ENCODE assay signal across 1 cellular context in the genomic region with DNA sequence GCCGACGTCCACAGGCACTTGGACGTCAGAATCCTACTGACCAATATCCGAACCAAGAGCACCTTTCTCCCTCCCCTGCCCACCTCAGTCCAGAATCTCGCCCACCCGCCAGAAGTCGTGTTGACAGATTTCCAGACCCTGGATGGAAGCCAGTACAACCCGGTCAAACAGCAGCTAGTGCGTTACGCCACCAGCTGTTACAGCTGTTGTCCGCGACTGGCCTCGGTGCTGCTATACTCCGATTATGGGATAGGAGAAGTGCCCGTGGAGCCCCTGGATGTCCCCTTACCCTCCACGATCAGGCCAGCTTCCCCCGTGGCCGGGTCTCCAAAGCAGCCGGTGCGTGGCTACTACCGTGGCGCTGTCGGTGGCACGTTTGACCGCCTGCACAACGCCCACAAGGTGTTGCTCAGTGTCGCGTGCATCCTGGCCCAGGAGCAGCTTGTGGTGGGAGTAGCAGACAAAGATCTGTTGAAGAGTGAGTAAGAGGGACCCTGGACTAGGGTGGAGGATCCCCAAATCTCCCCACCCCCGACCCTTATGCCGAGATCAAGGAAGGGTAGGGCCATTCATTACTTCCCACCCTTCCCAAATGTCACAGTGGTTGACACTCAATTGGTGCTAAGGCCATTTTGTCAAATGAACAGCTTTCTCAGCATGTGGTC.
A peak's percentile ranks its signal among the peaks of the same experiment; 100 is the strongest.
TF ChIP-seq lines count a peak whose summit lies in the region.

No MANE protein-coding gene starts in this region.

TF ChIP-seq in HepG2, 621 proteins besides CTCF, POLR2A, EP300 and RAD21 (continued from another document and continues in another):
- TF ChIP-seq, protein P1, sequence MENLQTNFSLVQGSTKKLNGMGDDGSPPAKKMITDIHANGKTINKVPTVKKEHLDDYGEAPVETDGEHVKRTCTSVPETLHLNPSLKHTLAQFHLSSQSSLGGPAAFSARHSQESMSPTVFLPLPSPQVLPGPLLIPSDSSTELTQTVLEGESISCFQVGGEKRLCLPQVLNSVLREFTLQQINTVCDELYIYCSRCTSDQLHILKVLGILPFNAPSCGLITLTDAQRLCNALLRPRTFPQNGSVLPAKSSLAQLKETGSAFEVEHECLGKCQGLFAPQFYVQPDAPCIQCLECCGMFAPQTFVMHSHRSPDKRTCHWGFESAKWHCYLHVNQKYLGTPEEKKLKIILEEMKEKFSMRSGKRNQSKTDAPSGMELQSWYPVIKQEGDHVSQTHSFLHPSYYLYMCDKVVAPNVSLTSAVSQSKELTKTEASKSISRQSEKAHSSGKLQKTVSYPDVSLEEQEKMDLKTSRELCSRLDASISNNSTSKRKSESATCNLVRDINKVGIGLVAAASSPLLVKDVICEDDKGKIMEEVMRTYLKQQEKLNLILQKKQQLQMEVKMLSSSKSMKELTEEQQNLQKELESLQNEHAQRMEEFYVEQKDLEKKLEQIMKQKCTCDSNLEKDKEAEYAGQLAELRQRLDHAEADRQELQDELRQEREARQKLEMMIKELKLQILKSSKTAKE (CRISPR knock-in tag; IDR thresholded peaks at IDR 0.05; ENCODE audit: borderline replicate concordance) = no peak
- no peak for TF ChIP-seq PAF1 (CRISPR knock-in tag; IDR thresholded peaks at IDR 0.05)
- peak; percentile 66 for TF ChIP-seq ZSCAN31 (CRISPR knock-in tag; IDR thresholded peaks at IDR 0.05; ENCODE audit: low read depth)
- TF ChIP-seq, protein P2, sequence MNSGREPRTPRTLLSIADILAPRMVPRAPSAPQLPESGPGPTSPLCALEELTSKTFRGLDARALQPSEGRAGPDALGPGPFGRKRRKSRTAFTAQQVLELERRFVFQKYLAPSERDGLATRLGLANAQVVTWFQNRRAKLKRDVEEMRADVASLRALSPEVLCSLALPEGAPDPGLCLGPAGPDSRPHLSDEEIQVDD (CRISPR knock-in tag; IDR thresholded peaks at IDR 0.05; ENCODE audit: borderline replicate concordance) = no peak
- TF ChIP-seq, protein P3, sequence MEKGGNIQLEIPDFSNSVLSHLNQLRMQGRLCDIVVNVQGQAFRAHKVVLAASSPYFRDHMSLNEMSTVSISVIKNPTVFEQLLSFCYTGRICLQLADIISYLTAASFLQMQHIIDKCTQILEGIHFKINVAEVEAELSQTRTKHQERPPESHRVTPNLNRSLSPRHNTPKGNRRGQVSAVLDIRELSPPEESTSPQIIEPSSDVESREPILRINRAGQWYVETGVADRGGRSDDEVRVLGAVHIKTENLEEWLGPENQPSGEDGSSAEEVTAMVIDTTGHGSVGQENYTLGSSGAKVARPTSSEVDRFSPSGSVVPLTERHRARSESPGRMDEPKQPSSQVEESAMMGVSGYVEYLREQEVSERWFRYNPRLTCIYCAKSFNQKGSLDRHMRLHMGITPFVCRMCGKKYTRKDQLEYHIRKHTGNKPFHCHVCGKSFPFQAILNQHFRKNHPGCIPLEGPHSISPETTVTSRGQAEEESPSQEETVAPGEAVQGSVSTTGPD (CRISPR knock-in tag; IDR thresholded peaks at IDR 0.05) = 0 out of 2 replicates have a peak, but pooled peaks have one; percentile 21
- TF ChIP-seq, protein P4, sequence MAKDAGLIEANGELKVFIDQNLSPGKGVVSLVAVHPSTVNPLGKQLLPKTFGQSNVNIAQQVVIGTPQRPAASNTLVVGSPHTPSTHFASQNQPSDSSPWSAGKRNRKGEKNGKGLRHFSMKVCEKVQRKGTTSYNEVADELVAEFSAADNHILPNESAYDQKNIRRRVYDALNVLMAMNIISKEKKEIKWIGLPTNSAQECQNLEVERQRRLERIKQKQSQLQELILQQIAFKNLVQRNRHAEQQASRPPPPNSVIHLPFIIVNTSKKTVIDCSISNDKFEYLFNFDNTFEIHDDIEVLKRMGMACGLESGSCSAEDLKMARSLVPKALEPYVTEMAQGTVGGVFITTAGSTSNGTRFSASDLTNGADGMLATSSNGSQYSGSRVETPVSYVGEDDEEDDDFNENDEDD (CRISPR knock-in tag; IDR thresholded peaks at IDR 0.05; ENCODE audit: borderline replicate concordance) = peak; percentile 11; the same call in 1 of the 2 replicates
- no peak for TF ChIP-seq NONO (IDR thresholded peaks at IDR 0.05)
- TF ChIP-seq NONO (CRISPR knock-in tag; conservative IDR thresholded peaks at IDR 0.05) = peak; percentile 20; the same call in 1 of the 2 replicates
- TF ChIP-seq HES4 (CRISPR knock-in tag; IDR thresholded peaks at IDR 0.05; ENCODE audit: borderline replicate concordance) = no peak; the same call in 1 of the 2 replicates
- TF ChIP-seq JDP2 (CRISPR knock-in tag; IDR thresholded peaks at IDR 0.05; ENCODE audit: borderline replicate concordance) = no peak
- TF ChIP-seq, protein P5, sequence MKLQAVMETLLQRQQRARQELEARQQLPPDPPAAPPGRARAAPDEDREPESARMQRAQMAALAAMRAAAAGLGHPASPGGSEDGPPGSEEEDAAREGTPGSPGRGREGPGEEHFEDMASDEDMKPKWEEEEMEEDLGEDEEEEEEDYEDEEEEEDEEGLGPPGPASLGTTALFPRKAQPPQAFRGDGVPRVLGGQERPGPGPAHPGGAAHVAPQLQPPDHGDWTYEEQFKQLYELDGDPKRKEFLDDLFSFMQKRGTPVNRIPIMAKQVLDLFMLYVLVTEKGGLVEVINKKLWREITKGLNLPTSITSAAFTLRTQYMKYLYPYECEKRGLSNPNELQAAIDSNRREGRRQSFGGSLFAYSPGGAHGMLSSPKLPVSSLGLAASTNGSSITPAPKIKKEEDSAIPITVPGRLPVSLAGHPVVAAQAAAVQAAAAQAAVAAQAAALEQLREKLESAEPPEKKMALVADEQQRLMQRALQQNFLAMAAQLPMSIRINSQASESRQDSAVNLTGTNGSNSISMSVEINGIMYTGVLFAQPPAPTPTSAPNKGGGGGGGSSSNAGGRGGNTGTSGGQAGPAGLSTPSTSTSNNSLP (IDR thresholded peaks at IDR 0.05; ENCODE audit: low read depth, low read length) = no peak
- TF ChIP-seq JARID2 (CRISPR knock-in tag; IDR thresholded peaks at IDR 0.05; ENCODE audit: insufficient replicate concordance) = no peak
- TF ChIP-seq, protein P6, sequence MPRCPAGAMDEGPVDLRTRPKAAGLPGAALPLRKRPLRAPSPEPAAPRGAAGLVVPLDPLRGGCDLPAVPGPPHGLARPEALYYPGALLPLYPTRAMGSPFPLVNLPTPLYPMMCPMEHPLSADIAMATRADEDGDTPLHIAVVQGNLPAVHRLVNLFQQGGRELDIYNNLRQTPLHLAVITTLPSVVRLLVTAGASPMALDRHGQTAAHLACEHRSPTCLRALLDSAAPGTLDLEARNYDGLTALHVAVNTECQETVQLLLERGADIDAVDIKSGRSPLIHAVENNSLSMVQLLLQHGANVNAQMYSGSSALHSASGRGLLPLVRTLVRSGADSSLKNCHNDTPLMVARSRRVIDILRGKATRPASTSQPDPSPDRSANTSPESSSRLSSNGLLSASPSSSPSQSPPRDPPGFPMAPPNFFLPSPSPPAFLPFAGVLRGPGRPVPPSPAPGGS (CRISPR knock-in tag; IDR thresholded peaks at IDR 0.05) = no peak; the same call in 1 of the 2 replicates
- TF ChIP-seq KDM1A (CRISPR knock-in tag; IDR thresholded peaks at IDR 0.05) = no peak
- TF ChIP-seq HMG20A (CRISPR knock-in tag; IDR thresholded peaks at IDR 0.05; ENCODE audit: borderline replicate concordance) = no peak
- no peak; the same call in 1 of the 2 replicates for TF ChIP-seq KDM2A (CRISPR knock-in tag; IDR thresholded peaks at IDR 0.05; ENCODE audit: borderline replicate concordance, low read depth)
- no peak for TF ChIP-seq ZNF577 (CRISPR knock-in tag; IDR thresholded peaks at IDR 0.05; ENCODE audit: borderline replicate concordance, low read depth)
- TF ChIP-seq ZNF713 (CRISPR knock-in tag; IDR thresholded peaks at IDR 0.05) = no peak
- peak; percentile 45; the same call in 1 of the 2 replicates for TF ChIP-seq ZNF547 (CRISPR knock-in tag; IDR thresholded peaks at IDR 0.05)
- no peak for TF ChIP-seq ZFP36 (IDR thresholded peaks at IDR 0.05; ENCODE audit: borderline replicate concordance, low read depth, low read length, partially characterized antibody)
- TF ChIP-seq HNF4A (CRISPR knock-in tag; IDR thresholded peaks at IDR 0.05) = no peak
- no peak for TF ChIP-seq ELF3 (CRISPR knock-in tag; IDR thresholded peaks at IDR 0.05)
- no peak for TF ChIP-seq ZNF747 (CRISPR knock-in tag; IDR thresholded peaks at IDR 0.05; ENCODE audit: borderline replicate concordance)
- no peak for TF ChIP-seq NCOA1 (CRISPR knock-in tag; IDR thresholded peaks at IDR 0.05)
- TF ChIP-seq, protein P7, sequence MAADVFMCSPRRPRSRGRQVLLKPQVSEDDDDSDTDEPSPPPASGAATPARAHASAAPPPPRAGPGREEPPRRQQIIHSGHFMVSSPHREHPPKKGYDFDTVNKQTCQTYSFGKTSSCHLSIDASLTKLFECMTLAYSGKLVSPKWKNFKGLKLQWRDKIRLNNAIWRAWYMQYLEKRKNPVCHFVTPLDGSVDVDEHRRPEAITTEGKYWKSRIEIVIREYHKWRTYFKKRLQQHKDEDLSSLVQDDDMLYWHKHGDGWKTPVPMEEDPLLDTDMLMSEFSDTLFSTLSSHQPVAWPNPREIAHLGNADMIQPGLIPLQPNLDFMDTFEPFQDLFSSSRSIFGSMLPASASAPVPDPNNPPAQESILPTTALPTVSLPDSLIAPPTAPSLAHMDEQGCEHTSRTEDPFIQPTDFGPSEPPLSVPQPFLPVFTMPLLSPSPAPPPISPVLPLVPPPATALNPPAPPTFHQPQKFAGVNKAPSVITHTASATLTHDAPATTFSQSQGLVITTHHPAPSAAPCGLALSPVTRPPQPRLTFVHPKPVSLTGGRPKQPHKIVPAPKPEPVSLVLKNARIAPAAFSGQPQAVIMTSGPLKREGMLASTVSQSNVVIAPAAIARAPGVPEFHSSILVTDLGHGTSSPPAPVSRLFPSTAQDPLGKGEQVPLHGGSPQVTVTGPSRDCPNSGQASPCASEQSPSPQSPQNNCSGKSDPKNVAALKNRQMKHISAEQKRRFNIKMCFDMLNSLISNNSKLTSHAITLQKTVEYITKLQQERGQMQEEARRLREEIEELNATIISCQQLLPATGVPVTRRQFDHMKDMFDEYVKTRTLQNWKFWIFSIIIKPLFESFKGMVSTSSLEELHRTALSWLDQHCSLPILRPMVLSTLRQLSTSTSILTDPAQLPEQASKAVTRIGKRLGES (CRISPR knock-in tag; IDR thresholded peaks at IDR 0.05; ENCODE audit: borderline replicate concordance) = no peak
- no peak for TF ChIP-seq REXO4 (CRISPR knock-in tag; IDR thresholded peaks at IDR 0.05; ENCODE audit: borderline replicate concordance)
- TF ChIP-seq ZNF563 (CRISPR knock-in tag; IDR thresholded peaks at IDR 0.05) = no peak; the same call in 1 of the 2 replicates
- TF ChIP-seq ARHGAP35 (CRISPR knock-in tag; IDR thresholded peaks at IDR 0.05; ENCODE audit: borderline replicate concordance) = no peak
- TF ChIP-seq ZFP37 (CRISPR knock-in tag; IDR thresholded peaks at IDR 0.05; ENCODE audit: borderline replicate concordance) = 0 out of 2 replicates have a peak, but pooled peaks have one; percentile 47
- no peak for TF ChIP-seq HDAC1 (CRISPR knock-in tag; IDR thresholded peaks at IDR 0.05)
- TF ChIP-seq ZFP1 (CRISPR knock-in tag; IDR thresholded peaks at IDR 0.05) = 0 out of 2 replicates have a peak, but pooled peaks have one; percentile 11
- TF ChIP-seq IRX3 (CRISPR knock-in tag; IDR thresholded peaks at IDR 0.05; ENCODE audit: borderline replicate concordance, low read depth) = no peak
- TF ChIP-seq, protein P8, sequence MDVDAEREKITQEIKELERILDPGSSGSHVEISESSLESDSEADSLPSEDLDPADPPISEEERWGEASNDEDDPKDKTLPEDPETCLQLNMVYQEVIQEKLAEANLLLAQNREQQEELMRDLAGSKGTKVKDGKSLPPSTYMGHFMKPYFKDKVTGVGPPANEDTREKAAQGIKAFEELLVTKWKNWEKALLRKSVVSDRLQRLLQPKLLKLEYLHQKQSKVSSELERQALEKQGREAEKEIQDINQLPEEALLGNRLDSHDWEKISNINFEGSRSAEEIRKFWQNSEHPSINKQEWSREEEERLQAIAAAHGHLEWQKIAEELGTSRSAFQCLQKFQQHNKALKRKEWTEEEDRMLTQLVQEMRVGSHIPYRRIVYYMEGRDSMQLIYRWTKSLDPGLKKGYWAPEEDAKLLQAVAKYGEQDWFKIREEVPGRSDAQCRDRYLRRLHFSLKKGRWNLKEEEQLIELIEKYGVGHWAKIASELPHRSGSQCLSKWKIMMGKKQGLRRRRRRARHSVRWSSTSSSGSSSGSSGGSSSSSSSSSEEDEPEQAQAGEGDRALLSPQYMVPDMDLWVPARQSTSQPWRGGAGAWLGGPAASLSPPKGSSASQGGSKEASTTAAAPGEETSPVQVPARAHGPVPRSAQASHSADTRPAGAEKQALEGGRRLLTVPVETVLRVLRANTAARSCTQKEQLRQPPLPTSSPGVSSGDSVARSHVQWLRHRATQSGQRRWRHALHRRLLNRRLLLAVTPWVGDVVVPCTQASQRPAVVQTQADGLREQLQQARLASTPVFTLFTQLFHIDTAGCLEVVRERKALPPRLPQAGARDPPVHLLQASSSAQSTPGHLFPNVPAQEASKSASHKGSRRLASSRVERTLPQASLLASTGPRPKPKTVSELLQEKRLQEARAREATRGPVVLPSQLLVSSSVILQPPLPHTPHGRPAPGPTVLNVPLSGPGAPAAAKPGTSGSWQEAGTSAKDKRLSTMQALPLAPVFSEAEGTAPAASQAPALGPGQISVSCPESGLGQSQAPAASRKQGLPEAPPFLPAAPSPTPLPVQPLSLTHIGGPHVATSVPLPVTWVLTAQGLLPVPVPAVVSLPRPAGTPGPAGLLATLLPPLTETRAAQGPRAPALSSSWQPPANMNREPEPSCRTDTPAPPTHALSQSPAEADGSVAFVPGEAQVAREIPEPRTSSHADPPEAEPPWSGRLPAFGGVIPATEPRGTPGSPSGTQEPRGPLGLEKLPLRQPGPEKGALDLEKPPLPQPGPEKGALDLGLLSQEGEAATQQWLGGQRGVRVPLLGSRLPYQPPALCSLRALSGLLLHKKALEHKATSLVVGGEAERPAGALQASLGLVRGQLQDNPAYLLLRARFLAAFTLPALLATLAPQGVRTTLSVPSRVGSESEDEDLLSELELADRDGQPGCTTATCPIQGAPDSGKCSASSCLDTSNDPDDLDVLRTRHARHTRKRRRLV (CRISPR knock-in tag; IDR thresholded peaks at IDR 0.05) = no peak
- TF ChIP-seq PTBP1 (IDR thresholded peaks at IDR 0.05; ENCODE audit: low read depth, low read length, poor library complexity, severe bottlenecking) = no peak
- TF ChIP-seq, protein P9, sequence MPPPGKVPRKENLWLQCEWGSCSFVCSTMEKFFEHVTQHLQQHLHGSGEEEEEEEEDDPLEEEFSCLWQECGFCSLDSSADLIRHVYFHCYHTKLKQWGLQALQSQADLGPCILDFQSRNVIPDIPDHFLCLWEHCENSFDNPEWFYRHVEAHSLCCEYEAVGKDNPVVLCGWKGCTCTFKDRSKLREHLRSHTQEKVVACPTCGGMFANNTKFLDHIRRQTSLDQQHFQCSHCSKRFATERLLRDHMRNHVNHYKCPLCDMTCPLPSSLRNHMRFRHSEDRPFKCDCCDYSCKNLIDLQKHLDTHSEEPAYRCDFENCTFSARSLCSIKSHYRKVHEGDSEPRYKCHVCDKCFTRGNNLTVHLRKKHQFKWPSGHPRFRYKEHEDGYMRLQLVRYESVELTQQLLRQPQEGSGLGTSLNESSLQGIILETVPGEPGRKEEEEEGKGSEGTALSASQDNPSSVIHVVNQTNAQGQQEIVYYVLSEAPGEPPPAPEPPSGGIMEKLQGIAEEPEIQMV (CRISPR knock-in tag; IDR thresholded peaks at IDR 0.05; ENCODE audit: low read depth) = no peak
- no peak for TF ChIP-seq SYNCRIP (IDR thresholded peaks at IDR 0.05; ENCODE audit: insufficient read depth, low read depth, low read length)
- TF ChIP-seq, protein P10, sequence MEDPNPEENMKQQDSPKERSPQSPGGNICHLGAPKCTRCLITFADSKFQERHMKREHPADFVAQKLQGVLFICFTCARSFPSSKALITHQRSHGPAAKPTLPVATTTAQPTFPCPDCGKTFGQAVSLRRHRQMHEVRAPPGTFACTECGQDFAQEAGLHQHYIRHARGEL (CRISPR knock-in tag; IDR thresholded peaks at IDR 0.05) = peak; percentile 16; the same call in 1 of the 2 replicates
